8 cellular contexts compared by ENCODE assay signal in the genomic region with DNA sequence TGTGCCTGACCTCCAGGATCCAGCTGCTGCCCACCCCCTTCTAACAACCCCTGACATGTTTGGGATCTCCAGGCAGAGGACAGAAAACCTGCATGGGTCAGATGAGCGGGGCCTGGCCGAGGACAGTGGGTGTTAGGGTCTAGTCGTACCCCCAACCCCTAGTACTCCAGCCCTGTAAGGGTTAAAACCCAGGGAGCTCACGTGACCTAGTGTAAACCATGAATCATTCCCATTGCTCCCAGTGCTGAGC.
DNase-seq lines count a peak whose midpoint lies in the region; ATAC-seq and TF ChIP-seq lines count a peak whose summit lies in the region.

No MANE protein-coding gene starts in this region.

- H3K9me3 ChIP-seq in psoas muscle: no peaks in the 10 kb centered on the region

- H3K4me3 Mint-ChIP-seq in GM23338: peak overlapping the region; percentile 80
- H3K4me3 Mint-ChIP-seq in T-cell: peak overlapping the region; percentile 81 to 86 (median 86)
- H3K4me3 Mint-ChIP-seq in CD14-positive monocyte: peak overlapping the region in 1 of 2 donors; percentile 76

- no peak overlapping the region for H2AFZ ChIP-seq in GM23338

- DNase-seq in GM23338 (ENCODE audit: low spot score) (no peak), T-cell (no peak), fibroblast of pulmonary artery (ENCODE audit: low read depth) (no peak), psoas muscle (no peak), NCI-H2029 treated with DMSO at 0.1 percent for 48 hours (lab: John Stamatoyannopoulos, UW) (no peak), CD14-positive monocyte (ENCODE audit: low spot score) (no peak), NCI-H510A (lab: John Stamatoyannopoulos, UW) (no peak)

- H3F3A ChIP-seq in GM23338 (replicated peaks; ENCODE audit: low read depth): peaks cover 2% of the 10 kb centered on the region; the same call in 1 of the 2 replicates

- intact Hi-C loops in psoas muscle (cut with DNase I): loop anchor here in 1 of 2 donors (2.0 kb wide), 1 partner anchor 52 kb away; no protein-coding TSS in a partner anchor
- intact Hi-C loops in CD14-positive monocyte (cut with micrococcal nuclease): no loop called here

- 40 to 49% (median 45%) methylated on average over 4 of the region's 4 CpGs for WGBS in psoas muscle, 3 donors

- peaks cover 21% of the 10 kb centered on the region for H3K4me1 ChIP-seq in GM23338 (ENCODE audit: insufficient read depth)
- H3K4me1 ChIP-seq in psoas muscle: peaks cover 12% of the 10 kb centered on the region

- H3K27ac Mint-ChIP-seq in GM23338: peak overlapping the region; percentile 91
- peak overlapping the region; percentile 84 to 88 for H3K27ac Mint-ChIP-seq in T-cell
- H3K27ac Mint-ChIP-seq in CD14-positive monocyte: peak overlapping the region in 1 of 7 donors; percentile 43

- H3K27me3 Mint-ChIP-seq in GM23338 (ENCODE audit: insufficient read depth, low read depth, poor library complexity) (peaks cover 4% of the 10 kb centered on the region), T-cell (no peaks in the 10 kb centered on the region), CD14-positive monocyte (ENCODE audit: low read depth in 3 of 3) (peaks cover 31 to 48% (median 36%) of the 10 kb centered on the region in 3 donors)

- H3K36me3 ChIP-seq in GM23338 (ENCODE audit: insufficient read depth) (no peaks in the 10 kb centered on the region), psoas muscle (ENCODE audit: insufficient read depth in 1 of 2, low read depth in 1 of 2) (peaks cover 0 to 28% of the 10 kb centered on the region in 2 donors)

- H3K27me3 ChIP-seq in GM23338 (ENCODE audit: insufficient read depth): no peaks in the 10 kb centered on the region
- H3K27me3 ChIP-seq in psoas muscle (ENCODE audit: insufficient read depth in 3 of 3, low read length in 2 of 3): no peaks in the 10 kb centered on the region

- H3K36me3 Mint-ChIP-seq in GM23338 (ENCODE audit: low read depth) (no peaks in the 10 kb centered on the region), T-cell (no peaks in the 10 kb centered on the region), CD14-positive monocyte (peaks cover 0 to 5% of the 10 kb centered on the region in 2 donors)

- H3K4me1 Mint-ChIP-seq in GM23338: peaks cover 32% of the 10 kb centered on the region
- peaks cover 23 to 32% (median 26%) of the 10 kb centered on the region in 3 donors for H3K4me1 Mint-ChIP-seq in T-cell
- H3K4me1 Mint-ChIP-seq in CD14-positive monocyte: peaks cover 11% of the 10 kb centered on the region

- POLR2A ChIA-PET in T-cell (lab: Charles Lee): no interaction called here

- H3K4me3 ChIP-seq in GM23338: peak overlapping the region; percentile 86
- H3K4me3 ChIP-seq in fibroblast of pulmonary artery (replicated peaks; ENCODE audit: low read depth, low read length): peak overlapping the region; percentile 65
- H3K4me3 ChIP-seq in psoas muscle: peak overlapping the region; percentile 77

- H4K20me1 ChIP-seq in GM23338 (replicated peaks; ENCODE audit: insufficient read depth): no peaks in the 10 kb centered on the region; the same call in 1 of the 2 replicates

- peak overlapping the region; percentile 95 for H3K4me2 ChIP-seq in GM23338

- CTCF ChIA-PET in T-cell (lab: Charles Lee): interaction anchor here (0.6 to 2.4 kb wide), 4 partner anchors 42 to 630 kb away, joined by 3 to 15 read pairs (median 6); no protein-coding TSS in a partner anchor

- H3K9me2 ChIP-seq in GM23338 (ENCODE audit: insufficient read depth): no peaks in the 10 kb centered on the region

- TF ChIP-seq CTCF in GM23338 (conservative IDR thresholded peaks at IDR 0.05; ENCODE audit: low read depth in 2 of 2) (no peak), fibroblast of pulmonary artery (IDR thresholded peaks at IDR 0.05; ENCODE audit: low read length, missing control alignments) (no peak), psoas muscle (IDR thresholded peaks at IDR 0.05) (no peak), CD14-positive monocyte (IDR thresholded peaks at IDR 0.05) (no peak)

- H3K79me2 ChIP-seq in GM23338 (replicated peaks; ENCODE audit: insufficient read depth): no peaks in the 10 kb centered on the region

- ATAC-seq in GM23338 (no peak), T-cell (replicated peaks in 1 of 4) (no peak), psoas muscle (no peak), HG03571 (IDR thresholded peaks at IDR 0.05; ENCODE audit: unreplicated experiment) (no peak)

- H3K27ac ChIP-seq in GM23338 (ENCODE audit: low read depth) (peak overlapping the region; percentile 94), psoas muscle (peak overlapping the region; percentile 86)

- H3K9me3 Mint-ChIP-seq in GM23338 (no peaks in the 10 kb centered on the region; the same call in 2 of the 3 replicates), T-cell (peaks cover 0 to 4% (median 0%) of the 10 kb centered on the region in 3 donors), CD14-positive monocyte (peaks cover 0 to 17% (median 10%) of the 10 kb centered on the region in 7 donors)

TF ChIP-seq in GM23338, 12 proteins besides CTCF, POLR2A, EP300 and RAD21 (continues in another document):
- TF ChIP-seq REST (IDR thresholded peaks at IDR 0.05; ENCODE audit: unreplicated experiment) (no peak), POLR2AphosphoS5 (IDR thresholded peaks at IDR 0.05; ENCODE audit: low read depth) (no peak), ZNF114 (CRISPR knock-in tag; IDR thresholded peaks at IDR 0.05) (no peak), ZNF331 (CRISPR knock-in tag; IDR thresholded peaks at IDR 0.05; ENCODE audit: low read depth) (no peak), JUNB (IDR thresholded peaks at IDR 0.05; ENCODE audit: unreplicated experiment) (no peak), CREB1 (CRISPR knock-in tag; IDR thresholded peaks at IDR 0.05; ENCODE audit: low read depth) (no peak), STAT1 (IDR thresholded peaks at IDR 0.05; ENCODE audit: unreplicated experiment) (no peak), EZH2 (IDR thresholded peaks at IDR 0.05; ENCODE audit: low read depth, unreplicated experiment) (no peak), NANOG (IDR thresholded peaks at IDR 0.05; ENCODE audit: borderline replicate concordance) (no peak), EZH2phosphoT487 (IDR thresholded peaks at IDR 0.05; ENCODE audit: unreplicated experiment) (no peak)
- TF ChIP-seq, protein P1, sequence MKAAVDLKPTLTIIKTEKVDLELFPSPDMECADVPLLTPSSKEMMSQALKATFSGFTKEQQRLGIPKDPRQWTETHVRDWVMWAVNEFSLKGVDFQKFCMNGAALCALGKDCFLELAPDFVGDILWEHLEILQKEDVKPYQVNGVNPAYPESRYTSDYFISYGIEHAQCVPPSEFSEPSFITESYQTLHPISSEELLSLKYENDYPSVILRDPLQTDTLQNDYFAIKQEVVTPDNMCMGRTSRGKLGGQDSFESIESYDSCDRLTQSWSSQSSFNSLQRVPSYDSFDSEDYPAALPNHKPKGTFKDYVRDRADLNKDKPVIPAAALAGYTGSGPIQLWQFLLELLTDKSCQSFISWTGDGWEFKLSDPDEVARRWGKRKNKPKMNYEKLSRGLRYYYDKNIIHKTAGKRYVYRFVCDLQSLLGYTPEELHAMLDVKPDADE (IDR thresholded peaks at IDR 0.05): no peak
